ENCODE assay signal across 8 cellular contexts in genomic region chr1:174021611-174022079, GRCh38. TPM values are rescaled to one million over a fixed set of nuclear protein-coding genes. Genes with fewer than 3 reads are reported as not detected.
DNase-seq lines count a peak whose midpoint lies in the region; ATAC-seq, FAIRE-seq and TF ChIP-seq lines count a peak whose summit lies in the region.

No MANE protein-coding gene starts in this region.

- H3K4me3 ChIP-seq in HUES48 (ENCODE audit: low read depth, low read length) (peak overlapping the region; percentile 95), kidney (ENCODE audit: low read length in 2 of 2) (peak overlapping the region; percentile 86 to 90)

- H3K9me3 ChIP-seq in HUES48 (ENCODE audit: control insufficient read depth, insufficient read depth, low read length) (no peaks in the 10 kb centered on the region), kidney (ENCODE audit: control insufficient read depth in 1 of 2, low read length in 2 of 2) (no peaks in the 10 kb centered on the region)

- H3K27me3 ChIP-seq in HUES48 (ENCODE audit: control insufficient read depth, insufficient read depth, low read length), result 0 out of 2 replicates have a peak, but pooled peaks cover 3% of the 10 kb centered on the region

- ATAC-seq in GM21447 (IDR thresholded peaks at IDR 0.05; ENCODE audit: unreplicated experiment), result peak; percentile 39

- H3K9ac ChIP-seq in HUES48 (ENCODE audit: low read depth, low read length) (peak overlapping the region; percentile 92), kidney (ENCODE audit: low read length in 2 of 2) (peak overlapping the region; percentile 88 to 89)

- peak; percentile 55 for DNase-seq in EL
- DNase-seq in T-helper 2 cell, result peak in 4 of 5 experiments; percentile 11 to 65 (median 24)
- peak in 36 of 61 donors; percentile 11 to 77 (median 45) for DNase-seq in caudate nucleus (lab: John Stamatoyannopoulos, UW)
- peak; percentile 86 for DNase-seq in kidney
- DNase-seq in stimulated activated CD4-positive, alpha-beta T cell treated with anti-CD3 and anti-CD28 coated beads, Interleukin-15, amount 100 ng/mL, for 24 hours, result peak; percentile 60
- DNase-seq in HPDE6-E6E7 (ENCODE audit: extremely low spot score), result no peak

- peak overlapping the region; percentile 87 for H3K27ac ChIP-seq in HUES48 (ENCODE audit: low read depth, low read length)
- peak overlapping the region; percentile 88 for H3K27ac ChIP-seq in caudate nucleus (ENCODE audit: low read depth, low read length)
- H3K27ac ChIP-seq in kidney (ENCODE audit: low read depth in 2 of 2, low read length in 2 of 2), result peak overlapping the region; percentile 89 to 93

- H3K36me3 ChIP-seq in HUES48 (ENCODE audit: control insufficient read depth, insufficient read depth, low read length), result peaks cover 10% of the 10 kb centered on the region; the same call in 1 of the 2 replicates
- no peaks in the 10 kb centered on the region for H3K36me3 ChIP-seq in kidney (ENCODE audit: control insufficient read depth in 1 of 2, insufficient read depth in 2 of 2, low read length in 2 of 2)

- intact Hi-C loops in kidney (cut with DNase I), result no loop called here

- peaks cover 28% of the 10 kb centered on the region for H3K4me1 ChIP-seq in HUES48 (ENCODE audit: control insufficient read depth, insufficient read depth, low read length)
- H3K4me1 ChIP-seq in kidney (ENCODE audit: control insufficient read depth in 1 of 2, insufficient read depth in 1 of 2, low read depth in 1 of 2, low read length in 2 of 2), result peaks cover 4 to 27% of the 10 kb centered on the region in 2 donors

- FAIRE-seq in kidney (lab: Jason Lieb, UNC), result no peak

- no peak for TF ChIP-seq CTCF in kidney (IDR thresholded peaks at IDR 0.05; ENCODE audit: borderline replicate concordance, extremely low read depth, insufficient read depth)

RNA-seq across cellular contexts. Expression of gene RC3H1, which starts 0.5 kb away (rescaled TPM):
- total RNA-seq in kidney, result 40.5 TPM
- 2.5 TPM for polyA plus RNA-seq in kidney (ENCODE audit: insufficient read depth, low read depth, low replicate concordance)
